In genomic region chr9:98873535-98874432, GRCh38 we compare ENCODE assay signal across 13 cellular contexts.
DNase-seq lines count a peak whose midpoint lies in the region; FAIRE-seq and TF ChIP-seq lines count a peak whose summit lies in the region.
"Had no signal": no experiment of that assay in that cellular context is flagged by ENCODE, and none has a peak within 500 bp of the region (broad histone marks: within the 10 kb centered on the region; RNA-seq: fewer than 3 reads in every experiment).

No MANE protein-coding gene starts in this region.

- no peaks in the 10 kb centered on the region for H3K36me3 ChIP-seq in kidney (ENCODE audit: control insufficient read depth in 1 of 2, insufficient read depth in 2 of 2, low read length in 2 of 2)
- H3K36me3 ChIP-seq in tibial artery: no peaks in the 10 kb centered on the region
- H3K36me3 ChIP-seq in tibial nerve: no peaks in the 10 kb centered on the region
- H3K36me3 ChIP-seq in PC-9 (ENCODE audit: low read depth): no peaks in the 10 kb centered on the region

- in situ Hi-C loops in GM13976 (cut with MboI; ENCODE audit: low sequenced_read_pairs, unreplicated experiment): no loop called here

- H4K20me1 ChIP-seq in PC-9 (ENCODE audit: insufficient read depth): no peaks in the 10 kb centered on the region

- 50 to 51% methylated on average over 7 of the region's 7 CpGs for WGBS in tibial nerve, 2 donors

- CTCF ChIA-PET in PC-9 (lab: Charles Lee): no interaction called here

- H3K4me1 ChIP-seq in kidney (ENCODE audit: control insufficient read depth in 1 of 2, insufficient read depth in 1 of 2, low read depth in 1 of 2, low read length in 2 of 2) (peaks cover 0 to 2% of the 10 kb centered on the region in 2 donors), tibial artery (peaks cover 0 to 24% (median 23%) of the 10 kb centered on the region in 4 donors), tibial nerve (peaks cover 0 to 22% (median 0%) of the 10 kb centered on the region in 4 donors), PC-9 (replicated peaks; ENCODE audit: insufficient read depth) (no peaks in the 10 kb centered on the region)

- TF ChIP-seq EP300 in Ishikawa (IDR thresholded peaks at IDR 0.05; ENCODE audit: borderline replicate concordance) (no peak), tibial nerve (IDR thresholded peaks at IDR 0.05) (peak in 1 of 2 donors; percentile 21)

- TF ChIP-seq RAD21 in Ishikawa (IDR thresholded peaks at IDR 0.05; ENCODE audit: low read depth): no peak

- H2AFZ ChIP-seq in PC-9: no peak overlapping the region

- TF ChIP-seq CTCF in kidney (IDR thresholded peaks at IDR 0.05; ENCODE audit: borderline replicate concordance, extremely low read depth, insufficient read depth) (no peak), tibial artery (IDR thresholded peaks at IDR 0.05) (no peak), GM13976 (IDR thresholded peaks at IDR 0.05; ENCODE audit: borderline replicate concordance, control extremely low read depth, extremely low read depth, insufficient read depth, missing control alignments) (no peak), tibial nerve (IDR thresholded peaks at IDR 0.05) (no peak), PC-9 (conservative IDR thresholded peaks at IDR 0.05) (no peak)

- TF ChIP-seq POLR2A in tibial nerve (IDR thresholded peaks at IDR 0.05): no peak

- no peak overlapping the region for H3K4me3 ChIP-seq in kidney (ENCODE audit: low read length in 2 of 2)
- H3K4me3 ChIP-seq in tibial artery: no peak overlapping the region
- H3K4me3 ChIP-seq in tibial nerve: no peak overlapping the region
- no peak overlapping the region for H3K4me3 ChIP-seq in PC-9

- DNase-seq in dedifferentiated amniotic fluid mesenchymal stem cell (ENCODE audit: extremely low spot score) (peak; percentile 44), kidney (peak; percentile 83), tibial artery (peak; percentile 67 to 84), GM13976 (ENCODE audit: low spot score) (no peak), DMS153 treated with DMSO at 0.1 percent for 48 hours (lab: John Stamatoyannopoulos, UW; ENCODE audit: unreplicated experiment) (no peak), tibial nerve (ENCODE audit: low spot score in 2 of 2) (no peak), PC-9 (no peak)
- DNase-seq: activated CD8-positive, alpha-beta memory T cell treated with anti-CD3 and anti-CD28 coated beads, Interleukin-2, amount 50 U/mL, for 4 hours; COR-L47; NCI-H2171 treated with DMSO at 0.1 percent for 48 hours had no signal

- H3K79me2 ChIP-seq in PC-9 (ENCODE audit: low read depth): no peaks in the 10 kb centered on the region

- no peaks in the 10 kb centered on the region for H3F3A ChIP-seq in PC-9 (ENCODE audit: insufficient read depth, low read depth)

- no peak for FAIRE-seq in kidney (lab: Jason Lieb, UNC)
- FAIRE-seq: endothelial cell of umbilical vein, keratinocyte had no signal

- BruUV-seq in PC-9 (replicated peaks; lab: Mats Ljungman, UMichigan): no TSS peak

- H3K27ac ChIP-seq in kidney (ENCODE audit: low read depth in 2 of 2, low read length in 2 of 2): no peak overlapping the region
- H3K27ac ChIP-seq in tibial artery: no peak overlapping the region
- no peak overlapping the region for H3K27ac ChIP-seq in tibial nerve
- no peak overlapping the region for H3K27ac ChIP-seq in PC-9

- POLR2A ChIA-PET in PC-9 (lab: Charles Lee; ENCODE audit: unreplicated experiment): no interaction called here

- H3K9me2 ChIP-seq in PC-9 (ENCODE audit: insufficient read depth): no peaks in the 10 kb centered on the region

- no peaks in the 10 kb centered on the region for H3K9me3 ChIP-seq in kidney (ENCODE audit: control insufficient read depth in 1 of 2, low read length in 2 of 2)
- H3K9me3 ChIP-seq in tibial artery: no peaks in the 10 kb centered on the region
- no peaks in the 10 kb centered on the region for H3K9me3 ChIP-seq in tibial nerve
- no peaks in the 10 kb centered on the region for H3K9me3 ChIP-seq in PC-9 (ENCODE audit: insufficient read depth, low read depth)

- no peak overlapping the region for H3K9ac ChIP-seq in kidney (ENCODE audit: low read length in 2 of 2)

- H3K27me3 ChIP-seq in tibial artery: no peaks in the 10 kb centered on the region
- no peaks in the 10 kb centered on the region for H3K27me3 ChIP-seq in tibial nerve
- peaks cover 17% of the 10 kb centered on the region for H3K27me3 ChIP-seq in PC-9 (ENCODE audit: insufficient read depth, low read depth)

- intact Hi-C loops in kidney (cut with DNase I) (no loop called here), tibial artery (cut with DNase I; ENCODE audit: low total_unique reads) (loop anchor here (10.0 kb wide), 1 partner anchor 61 kb away; no protein-coding TSS in a partner anchor), PC-9 (cut with micrococcal nuclease; ENCODE audit: unreplicated experiment) (loop anchor here (5.0 kb wide), 1 partner anchor 104 kb away; no protein-coding TSS in a partner anchor)

- no peak overlapping the region for H3K4me2 ChIP-seq in PC-9

TF ChIP-seq in Ishikawa, 13 proteins besides CTCF, POLR2A, EP300 and RAD21:
- no peak for TF ChIP-seq EGR1 (IDR thresholded peaks at IDR 0.05)
- 0 out of 2 replicates have a peak, but pooled peaks have one; percentile 16 for TF ChIP-seq NFIC (IDR thresholded peaks at IDR 0.05)

Comparison
In these comparisons a context has a peak if more than half of its experiments do, and no peak if none do; other contexts are left out.
1. DNase-seq: peak in dedifferentiated amniotic fluid mesenchymal stem cell (single experiment), kidney (single experiment) and tibial artery (2 of 2); none in GM13976 (single experiment), DMS153 treated with DMSO at 0.1 percent for 48 hours (single experiment), tibial nerve (0 of 2) and PC-9 (0 of 2).